8 cellular contexts compared by ENCODE assay signal in the genomic region with DNA sequence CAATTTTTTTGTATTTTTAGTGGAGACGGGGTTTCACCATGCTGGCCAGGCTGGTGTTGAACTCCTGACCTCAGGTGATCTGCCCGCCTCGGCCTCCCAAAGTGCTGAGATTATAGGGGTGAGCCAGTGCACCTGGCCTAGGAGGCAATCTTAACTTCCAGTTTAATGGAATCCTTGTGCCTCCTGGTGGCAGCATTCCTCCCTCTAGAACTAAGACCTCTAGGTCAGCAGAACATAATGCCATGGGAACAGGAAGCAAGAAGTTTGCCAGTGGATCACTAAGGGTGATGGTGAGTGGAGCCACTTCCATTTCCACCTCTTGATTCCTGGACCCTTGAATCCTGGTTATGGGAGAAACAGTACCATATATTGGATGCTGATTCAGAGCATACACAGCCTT. TPM values are rescaled to one million over a fixed set of nuclear protein-coding genes. Genes with fewer than 3 reads are reported as not detected.
DNase-seq lines count a peak whose midpoint lies in the region; ATAC-seq and TF ChIP-seq lines count a peak whose summit lies in the region.
"Not testable (repeated sequence)": the region's sequence is repeated elsewhere in the genome, so short reads cannot be mapped to it uniquely, and the experiment has no call there.

No MANE protein-coding gene starts in this region.

- not testable (repeated sequence) for H3K27me3 ChIP-seq in AG04450 (ENCODE audit: control insufficient read depth, insufficient read depth, low read length); Panc1 (ENCODE audit: control insufficient read depth, insufficient read depth, low read length); parathyroid adenoma (ENCODE audit: control insufficient read depth, insufficient read depth, low read length)

- not testable (repeated sequence) for H3K4me3 ChIP-seq in AG04450 (ENCODE audit: low read depth, low read length); Panc1 (ENCODE audit: low read depth in 2 of 2, low read length in 2 of 2); epithelial cell of proximal tubule (ENCODE audit: low read depth, low read length); parathyroid adenoma (ENCODE audit: low read depth, low read length)

- POLR2A ChIA-PET in AG04450 (lab: Yijun Ruan, JAX); Panc1 (lab: Charles Lee): not testable (repeated sequence)

- not testable (repeated sequence) for BruUV-seq in Panc1 (replicated peaks; lab: Mats Ljungman, UMichigan)

- not testable (repeated sequence) for H3K27ac ChIP-seq in AG04450 (ENCODE audit: low read depth, low read length); Panc1 (ENCODE audit: low read length); parathyroid adenoma

- ATAC-seq in Panc1, result not testable (repeated sequence)

- in situ Hi-C loops in Panc1 (cut with HindIII; ENCODE audit: low pct_unique_long_range_greater_than_20kb, low sequenced_read_pairs), result not testable (repeated sequence)

- H3K79me2 ChIP-seq in parathyroid adenoma, result not testable (repeated sequence)

- intact Hi-C loops in Panc1 (cut with micrococcal nuclease; ENCODE audit: unreplicated experiment), result not testable (repeated sequence)

- TF ChIP-seq CTCF in AG04450 (IDR thresholded peaks at IDR 0.05; ENCODE audit: low read depth, low read length), result peak; percentile 31
- TF ChIP-seq CTCF in Panc1 (IDR thresholded peaks at IDR 0.05), result peak; percentile 72; the same call in 1 of the 2 replicates
- peak; percentile 58 for TF ChIP-seq CTCF in epithelial cell of proximal tubule (conservative IDR thresholded peaks at IDR 0.05; ENCODE audit: low read depth, low read length)
- TF ChIP-seq CTCF in parathyroid adenoma (IDR thresholded peaks at IDR 0.05), result peak; percentile 20

- not testable (repeated sequence) for H3K36me3 ChIP-seq in Panc1 (ENCODE audit: control insufficient read depth, insufficient read depth, low read length); parathyroid adenoma (ENCODE audit: control insufficient read depth, insufficient read depth, low read length)

- H3K4me1 ChIP-seq in Panc1 (ENCODE audit: control insufficient read depth, insufficient read depth, low read length); parathyroid adenoma: not testable (repeated sequence)

- DNase-seq in AG04450 (ENCODE audit: low read depth, low spot score); Panc1 (ENCODE audit: low read depth, low spot score); epithelial cell of proximal tubule (ENCODE audit: low read depth): not testable (repeated sequence)
- DNase-seq in GF-D8 (lab: John Stamatoyannopoulos, UW) (peak; percentile 16), LoVo (ENCODE audit: low spot score) (peak; percentile 11), amniotic epithelial cell (ENCODE audit: low read depth) (peak; percentile 58), kidney glomerular epithelial cell (lab: John Stamatoyannopoulos, UW) (peak; percentile 2)

- not testable (repeated sequence) for H3K4me2 ChIP-seq in parathyroid adenoma (ENCODE audit: low read length)

- H3K9me3 ChIP-seq in AG04450 (ENCODE audit: control insufficient read depth, insufficient read depth, low read length); Panc1 (ENCODE audit: control insufficient read depth, insufficient read depth, low read depth, low read length); parathyroid adenoma (ENCODE audit: control insufficient read depth, low read length): not testable (repeated sequence)

- not testable (repeated sequence) for H2AFZ ChIP-seq in parathyroid adenoma

- not testable (repeated sequence) for H3K9ac ChIP-seq in parathyroid adenoma

- CTCF ChIA-PET in AG04450 (lab: Charles Lee), result interaction anchor here (1.0 to 1.1 kb wide), 2 partner anchors 82 to 223 kb away, joined by 3 read pairs; no protein-coding TSS in a partner anchor
- CTCF ChIA-PET in Panc1 (lab: Charles Lee), result not testable (repeated sequence)

RNA-seq across cellular contexts. Expression of a gene that starts 5.5 kb away (rescaled TPM):
- not detected in 2 replicates for polyA plus RNA-seq in AG04450 (2011; rRNA removed)
- polyA minus RNA-seq in AG04450 (2011; rRNA and poly(A)+ RNA removed), result not detected in 2 replicates
- total RNA-seq in Panc1 (2021; ENCODE audit: unreplicated experiment), result not detected
- polyA plus RNA-seq in Panc1 (2012; ENCODE audit: insufficient read length), result not detected
- not detected in 2 replicates for total RNA-seq in epithelial cell of proximal tubule

RNA-seq across cellular contexts. Expression of a gene that starts 11.0 kb away (rescaled TPM):
- 50.2 and 54.2 TPM in 2 replicates for polyA plus RNA-seq in AG04450 (2011; rRNA removed)
- polyA minus RNA-seq in AG04450 (2011; rRNA and poly(A)+ RNA removed), result 15.7 and 19.0 TPM in 2 replicates
- 33.9 TPM for total RNA-seq in Panc1 (2021; ENCODE audit: unreplicated experiment)
- 34.0 TPM for polyA plus RNA-seq in Panc1 (2012; ENCODE audit: insufficient read length)
- total RNA-seq in epithelial cell of proximal tubule, result 18.6 and 22.4 TPM in 2 replicates

RNA-seq across cellular contexts. Expression of a gene that starts 14.7 kb away (rescaled TPM):
- 6.2 and 6.5 TPM in 2 replicates for polyA plus RNA-seq in AG04450 (2011; rRNA removed)
- polyA minus RNA-seq in AG04450 (2011; rRNA and poly(A)+ RNA removed), result 9.9 and 11.9 TPM in 2 replicates
- total RNA-seq in Panc1 (2021; ENCODE audit: unreplicated experiment) (13.8 TPM), epithelial cell of proximal tubule (9.5 and 11.5 TPM in 2 replicates)
- polyA plus RNA-seq in Panc1 (2012; ENCODE audit: insufficient read length), result 7.6 TPM

Comparison
In these comparisons a context has a peak if more than half of its experiments do, and no peak if none do; other contexts are left out.
1. CTCF ChIP-seq: peak in every context shown above with its lines; median percentile 72 in Panc1; 58 in epithelial cell of proximal tubule; 31 in AG04450; 20 in parathyroid adenoma.